19 cellular contexts compared by ENCODE assay signal in genomic region chr1:44827197-44828002, GRCh38. TPM values are rescaled to one million over a fixed set of nuclear protein-coding genes. Genes with fewer than 3 reads are reported as not detected.
A peak's percentile ranks its signal among the peaks of the same experiment; 100 is the strongest.
DNase-seq lines count a peak whose midpoint lies in the region; ATAC-seq, FAIRE-seq and TF ChIP-seq lines count a peak whose summit lies in the region.
"Had no signal": no experiment of that assay in that cellular context is flagged by ENCODE, and none has a peak within 500 bp of the region (broad histone marks: within the 10 kb centered on the region; RNA-seq: fewer than 3 reads in every experiment).

No MANE protein-coding gene starts in this region.

- intact Hi-C loops in K562 (cut with micrococcal nuclease): no loop called here

- no peak for TF ChIP-seq EP300 in K562 (IDR thresholded peaks at IDR 0.05; ENCODE audit: low read length)

- H3K9me2 ChIP-seq in GM23248 (ENCODE audit: insufficient read depth): no peaks in the 10 kb centered on the region

- H3K9me3 ChIP-seq in K562 (replicated peaks; ENCODE audit: control insufficient read depth, insufficient read depth, low read depth, low read length) (no peaks in the 10 kb centered on the region), GM23248 (ENCODE audit: low read depth) (no peaks in the 10 kb centered on the region)

- H3K27ac ChIP-seq in 22Rv1 (no peak overlapping the region), K562 (ENCODE audit: extremely low read depth, low read depth, low read length) (no peak overlapping the region), mesendoderm (ENCODE audit: low read depth, low read length) (no peak overlapping the region), GM23248 (no peak overlapping the region)

- H3K79me1 ChIP-seq in mesendoderm (ENCODE audit: low read length): no peaks in the 10 kb centered on the region

- H3K4me2 ChIP-seq in K562 (ENCODE audit: insufficient read depth, low read length) (no peak overlapping the region), mesendoderm (ENCODE audit: low read length) (no peak overlapping the region), GM23248 (ENCODE audit: unreplicated experiment) (no peak overlapping the region)

- H3K4me3 ChIP-seq in K562: no peak overlapping the region
- no peak overlapping the region for H3K4me3 ChIP-seq in mesendoderm (ENCODE audit: low read length)
- H3K4me3 ChIP-seq in GM23248: no peak overlapping the region
- H3K4me3 ChIP-seq: skin epidermis had no signal

- no peak for TF ChIP-seq POLR2A in K562 (conservative IDR thresholded peaks at IDR 0.05)

- no peak overlapping the region for H2BK5ac ChIP-seq in mesendoderm (ENCODE audit: low read length)

- no peaks in the 10 kb centered on the region for H3K9me1 ChIP-seq in K562 (ENCODE audit: control insufficient read depth, insufficient read depth, low read length)

- 0 out of 2 replicates have a peak, but pooled peaks have one; percentile 10 for TF ChIP-seq CTCF in 22Rv1 (IDR thresholded peaks at IDR 0.05)
- TF ChIP-seq CTCF in GM12873 (IDR thresholded peaks at IDR 0.05; ENCODE audit: insufficient read depth, low read depth, low read length, missing control alignments): peak; percentile 48
- peak; percentile 39 to 60 (median 44); a peak in 4 of 6 replicates for TF ChIP-seq CTCF in K562 (IDR thresholded peaks at IDR 0.05 in 2 of 3, conservative IDR thresholded peaks at IDR 0.05 in 1 of 3; ENCODE audit: insufficient read depth in 2 of 3, low read depth in 1 of 3, low read length in 3 of 3)

- H3K9ac ChIP-seq in K562 (ENCODE audit: insufficient read depth in 1 of 2, low read depth in 2 of 2, low read length in 2 of 2) (peak overlapping the region in 1 of 2 experiments; percentile 85; a peak in 2 of 4 replicates), mesendoderm (ENCODE audit: low read length) (no peak overlapping the region), GM23248 (no peak overlapping the region)

- no peak overlapping the region for H2BK15ac ChIP-seq in mesendoderm (replicated peaks; ENCODE audit: low read depth)

- H3K36me3 ChIP-seq in K562 (ENCODE audit: control insufficient read depth, insufficient read depth, low read length): no peaks in the 10 kb centered on the region
- H3K36me3 ChIP-seq in mesendoderm (ENCODE audit: control insufficient read depth, insufficient read depth, low read length): no peaks in the 10 kb centered on the region
- no peaks in the 10 kb centered on the region for H3K36me3 ChIP-seq in GM23248 (ENCODE audit: low read depth)

- H2BK120ac ChIP-seq in mesendoderm (ENCODE audit: low read depth, low read length): no peak overlapping the region

- H3K18ac ChIP-seq in mesendoderm (ENCODE audit: low read length): no peak overlapping the region

- no peak for TF ChIP-seq RAD21 in K562 (CRISPR knock-in tag; conservative IDR thresholded peaks at IDR 0.05 in 1 of 2, IDR thresholded peaks at IDR 0.05 in 1 of 2)

- 76% methylated on average over 28 of the region's 28 CpGs for WGBS in K562 (ENCODE audit: insufficient coverage, low coverage, missing lambda C conversion rate)
- no CpG with 5 or more reads among the region's 28 CpGs for WGBS in mesendoderm (ENCODE audit: extremely low coverage, insufficient coverage, low lambda C conversion rate)
- 91 to 92% methylated on average over 28 of the region's 28 CpGs for WGBS in GM23248 (ENCODE audit: low coverage in 1 of 2, low lambda C conversion rate in 2 of 2, missing lambda C conversion rate in 2 of 2), 2 experiments

- H2AK5ac ChIP-seq in mesendoderm (ENCODE audit: low read length): no peak overlapping the region

- CTCF ChIA-PET in K562 (lab: Yijun Ruan, JAX; ENCODE audit: low intra/inter-chr PET ratio): no interaction called here

- in situ Hi-C loops in K562 (cut with MboI): no loop called here
- in situ Hi-C loops in GM23248 (cut with MboI): loop anchor here (25.0 kb wide), 1 partner anchor 485 kb away; no protein-coding TSS in a partner anchor

- DNase-seq in K562 (ENCODE audit: extremely low read depth in 1 of 4, low spot score in 3 of 4) (peak in 3 of 4 experiments; percentile 38 to 55 (median 48)), mesendoderm (peak; percentile 56), GM23248 (no peak), NCI-H524 (lab: John Stamatoyannopoulos, UW) (no peak)
- DNase-seq in activated CD4-positive, CD25-positive, alpha-beta regulatory T cell (lab: John Stamatoyannopoulos, UW): no peak
- DNase-seq: activated gamma-delta T cell; Calu3; NCI-H1048; NCI-H2171; RPMI8226; stimulated activated naive CD4-positive, alpha-beta T cell had no signal

- peak overlapping the region; percentile 15 for H3K56ac ChIP-seq in mesendoderm (ENCODE audit: low read length)

- no peak for FAIRE-seq in K562 (lab: Jason Lieb, UNC)
- FAIRE-seq: islet of Langerhans had no signal

- H3K27me3 ChIP-seq in K562 (ENCODE audit: control insufficient read depth in 2 of 2, insufficient read depth in 2 of 2, low read length in 2 of 2): no peaks in the 10 kb centered on the region
- H3K27me3 ChIP-seq in mesendoderm (ENCODE audit: insufficient read depth, low read length, poor library complexity): no peaks in the 10 kb centered on the region
- H3K27me3 ChIP-seq in GM23248 (replicated peaks; ENCODE audit: insufficient read depth): no peaks in the 10 kb centered on the region

- H3K79me2 ChIP-seq in K562 (ENCODE audit: control insufficient read depth, insufficient read depth, low read length): no peaks in the 10 kb centered on the region
- H3K79me2 ChIP-seq in mesendoderm (ENCODE audit: control insufficient read depth, insufficient read depth, low read length): no peaks in the 10 kb centered on the region
- H3K79me2 ChIP-seq in GM23248 (ENCODE audit: insufficient read depth): no peaks in the 10 kb centered on the region

- no peak overlapping the region for H3K4ac ChIP-seq in mesendoderm (ENCODE audit: low read depth, low read length)

- H4K20me1 ChIP-seq in K562 (replicated peaks; ENCODE audit: control insufficient read depth, insufficient read depth, low read length) (no peaks in the 10 kb centered on the region), GM23248 (ENCODE audit: insufficient read depth) (no peaks in the 10 kb centered on the region)

- H3F3A ChIP-seq in GM23248 (ENCODE audit: insufficient read depth): no peaks in the 10 kb centered on the region

- ATAC-seq in K562: peak; percentile 36
- ATAC-seq in GM21786 (IDR thresholded peaks at IDR 0.05; ENCODE audit: unreplicated experiment): no peak

- BruUV-seq in K562 (replicated peaks; lab: Mats Ljungman, UMichigan): no TSS peak

- H4K8ac ChIP-seq in mesendoderm (ENCODE audit: low read depth, low read length): no peak overlapping the region

- POLR2A ChIA-PET in K562 (lab: Yijun Ruan, JAX): interaction anchor here (0.6 to 11.1 kb wide), 12 partner anchors 7 to 513 kb away, joined by 3 to 217 read pairs (median 4); partner anchors contain the start of genes MUTYH, PTCH2 and TOE1

- peaks cover 29 to 67% of the 10 kb centered on the region in 2 experiments for H3K4me1 ChIP-seq in K562 (replicated peaks in 1 of 2; ENCODE audit: control insufficient read depth in 2 of 2, insufficient read depth in 2 of 2, low read length in 2 of 2)
- H3K4me1 ChIP-seq in mesendoderm (ENCODE audit: control insufficient read depth, low read depth, low read length): no peaks in the 10 kb centered on the region
- no peaks in the 10 kb centered on the region for H3K4me1 ChIP-seq in GM23248 (ENCODE audit: insufficient read depth)

- H4K5ac ChIP-seq in mesendoderm (ENCODE audit: low read length): no peak overlapping the region

- H2AFZ ChIP-seq in K562 (ENCODE audit: low read depth, low read length) (peak overlapping the region; percentile 88), GM23248 (no peak overlapping the region)

- H3K23ac ChIP-seq in mesendoderm (ENCODE audit: low read length): no peak overlapping the region

RNA-seq across cellular contexts. Expression of gene PTCH2, which starts 15.7 kb away (rescaled TPM):
- 1.5 and 3.4 TPM in 2 replicates for total RNA-seq in K562 (2011; cell fraction: chromatin; rRNA removed; ENCODE audit: low replicate concordance)
- 1.3 and 1.8 TPM in 2 replicates for total RNA-seq in K562 (2011; cell fraction: nucleolus; rRNA removed)
- 1.6 and 2.1 TPM in 2 replicates for total RNA-seq in K562 (2011; cell fraction: nucleoplasm; rRNA removed)
- total RNA-seq in K562 (2014; rRNA removed) (0.16 TPM in 1 of 2 replicates, not detected in the other), K562 (2014; rRNA removed; fragmentation: Illumina TruSeq; extraction: Trizol) (16.8 and 20.5 TPM in 2 replicates), K562 (2015; rRNA removed; fragmentation: Illumina TruSeq; extraction: Trizol) (21.5 and 27.3 TPM in 2 replicates), K562 (2021) (3.0 TPM in 2 replicates)
- polyA plus RNA-seq in K562 (2011; rRNA removed) (0.25 and 0.51 TPM in 2 replicates), K562 (2014; fragmentation: Illumina TruSeq; extraction: Trizol) (0.33 and 0.35 TPM in 2 replicates), K562 (2014; fragmentation: Nextera tagmentation; extraction: Ambion mirVana) (under 1 TPM; 0.15 to 0.25 TPM), K562 (2014; rRNA removed) (0.39 and 0.64 TPM in 2 replicates), GM23248 (2016; fragmentation: Nextera tagmentation; extraction: Ambion mirVana) (0.05 and 0.11 TPM in 2 replicates)
- polyA plus RNA-seq in K562 (2011; cell fraction: cytosol; rRNA removed): 0.37 and 0.43 TPM in 2 replicates
- 2.4 and 3.4 TPM in 2 replicates for polyA plus RNA-seq in K562 (2011; cell fraction: nucleus; rRNA removed)
- polyA plus RNA-seq in K562 (2012): 0.40 and 0.87 TPM in 2 replicates
- polyA minus RNA-seq in K562 (2011; rRNA and poly(A)+ RNA removed): 0.14 and 0.21 TPM in 2 replicates
- 1.6 and 6.8 TPM in 2 replicates for polyA minus RNA-seq in K562 (2011; cell fraction: cytosol; rRNA and poly(A)+ RNA removed)
- 0.54 and 1.4 TPM in 2 replicates for polyA minus RNA-seq in K562 (2011; cell fraction: nucleus; rRNA and poly(A)+ RNA removed)
- polyA plus RNA-seq in mesendoderm (2013, experiment 1 of 2): 0.27 TPM
- 0.25 TPM for polyA plus RNA-seq in mesendoderm (2013, experiment 2 of 2)
- total RNA-seq in GM23248 (2014; rRNA removed; shearing (Covaris generic)): 0.11 and 0.13 TPM in 2 replicates

RNA-seq across cellular contexts. Expression of gene BTBD19, which starts 19.1 kb away (rescaled TPM):
- total RNA-seq in K562 (2011; cell fraction: chromatin; rRNA removed; ENCODE audit: low replicate concordance): 7.6 and 19.8 TPM in 2 replicates
- 8.9 and 14.7 TPM in 2 replicates for total RNA-seq in K562 (2011; cell fraction: nucleolus; rRNA removed)
- 8.6 and 18.8 TPM in 2 replicates for total RNA-seq in K562 (2011; cell fraction: nucleoplasm; rRNA removed)
- total RNA-seq in K562 (2014; rRNA removed) (0.73 and 1.5 TPM in 2 replicates), K562 (2014; rRNA removed; fragmentation: Illumina TruSeq; extraction: Trizol) (0.32 and 0.76 TPM in 2 replicates), K562 (2015; rRNA removed; fragmentation: Illumina TruSeq; extraction: Trizol) (0.41 and 0.72 TPM in 2 replicates), K562 (2021) (1.7 and 2.0 TPM in 2 replicates)
- polyA plus RNA-seq in K562 (2011; rRNA removed) (1.4 and 1.5 TPM in 2 replicates), K562 (2014; fragmentation: Illumina TruSeq; extraction: Trizol) (0.95 and 1.4 TPM in 2 replicates), K562 (2014; fragmentation: Nextera tagmentation; extraction: Ambion mirVana) (under 1 TPM; 0.22 to 0.38 TPM), K562 (2014; rRNA removed) (1.8 and 1.9 TPM in 2 replicates), GM23248 (2016; fragmentation: Nextera tagmentation; extraction: Ambion mirVana) (9.4 and 12.1 TPM in 2 replicates)
- polyA plus RNA-seq in K562 (2011; cell fraction: cytosol; rRNA removed): 0.86 and 1.3 TPM in 2 replicates
- polyA plus RNA-seq in K562 (2011; cell fraction: nucleus; rRNA removed): 5.9 and 14.9 TPM in 2 replicates
- polyA plus RNA-seq in K562 (2012): 1.6 and 2.0 TPM in 2 replicates
- polyA minus RNA-seq in K562 (2011; rRNA and poly(A)+ RNA removed): 0.75 and 1.1 TPM in 2 replicates
- 1.8 TPM in 1 of 2 replicates, not detected in the other for polyA minus RNA-seq in K562 (2011; cell fraction: cytosol; rRNA and poly(A)+ RNA removed)
- 4.9 and 5.0 TPM in 2 replicates for polyA minus RNA-seq in K562 (2011; cell fraction: nucleus; rRNA and poly(A)+ RNA removed)
- polyA plus RNA-seq in mesendoderm (2013, experiment 1 of 2): 0.95 TPM
- polyA plus RNA-seq in mesendoderm (2013, experiment 2 of 2): 0.85 TPM
- total RNA-seq in GM23248 (2014; rRNA removed; shearing (Covaris generic)): 8.0 and 12.0 TPM in 2 replicates

RNA-seq across cellular contexts. Expression of gene DYNLT4, which starts 20.2 kb away (rescaled TPM):
- total RNA-seq in K562 (2011; cell fraction: chromatin; rRNA removed; ENCODE audit: low replicate concordance): not detected in 2 replicates
- total RNA-seq in K562 (2011; cell fraction: nucleolus; rRNA removed): 0.83 and 2.2 TPM in 2 replicates
- total RNA-seq in K562 (2011; cell fraction: nucleoplasm; rRNA removed): 0.59 TPM in 1 of 2 replicates, not detected in the other
- total RNA-seq in K562 (2014; rRNA removed): 0.73 TPM in 1 of 2 replicates, not detected in the other
- total RNA-seq in K562 (2014; rRNA removed; fragmentation: Illumina TruSeq; extraction: Trizol): not detected in 2 replicates
- total RNA-seq in K562 (2015; rRNA removed; fragmentation: Illumina TruSeq; extraction: Trizol): not detected in 2 replicates
- 0.29 TPM in 1 of 2 replicates, not detected in the other for total RNA-seq in K562 (2021)
- 0.11 TPM in 1 of 2 replicates, not detected in the other for polyA plus RNA-seq in K562 (2011; rRNA removed)
- polyA plus RNA-seq in K562 (2011; cell fraction: cytosol; rRNA removed): 0.13 TPM in 1 of 2 replicates, not detected in the other
- 0.38 and 0.57 TPM in 2 replicates for polyA plus RNA-seq in K562 (2011; cell fraction: nucleus; rRNA removed)
- polyA plus RNA-seq in K562 (2012): 0.10 and 0.18 TPM in 2 replicates
- polyA plus RNA-seq in K562 (2014; fragmentation: Illumina TruSeq; extraction: Trizol): not detected in 2 replicates
- not detected for polyA plus RNA-seq in K562 (2014; fragmentation: Nextera tagmentation; extraction: Ambion mirVana)
- polyA plus RNA-seq in K562 (2014; rRNA removed): not detected in 2 replicates
- polyA minus RNA-seq in K562 (2011; rRNA and poly(A)+ RNA removed): not detected in 2 replicates
- not detected in 2 replicates for polyA minus RNA-seq in K562 (2011; cell fraction: cytosol; rRNA and poly(A)+ RNA removed)
- polyA minus RNA-seq in K562 (2011; cell fraction: nucleus; rRNA and poly(A)+ RNA removed): 0.44 and 0.54 TPM in 2 replicates
- polyA plus RNA-seq in mesendoderm (2013, experiment 1 of 2): not detected
- not detected for polyA plus RNA-seq in mesendoderm (2013, experiment 2 of 2)
- total RNA-seq in GM23248 (2014; rRNA removed; shearing (Covaris generic)): not detected in 2 replicates
- polyA plus RNA-seq in GM23248 (2016; fragmentation: Nextera tagmentation; extraction: Ambion mirVana): 0.52 and 0.59 TPM in 2 replicates
- total RNA-seq: mucosa of gallbladder, urinary bladder had no signal

RNA-seq across cellular contexts. Expression of gene PLK3, which starts 27.2 kb away (rescaled TPM):
- total RNA-seq in K562 (2011; cell fraction: chromatin; rRNA removed; ENCODE audit: low replicate concordance): 66.7 and 212 TPM in 2 replicates
- total RNA-seq in K562 (2011; cell fraction: nucleolus; rRNA removed): 133 and 170 TPM in 2 replicates
- total RNA-seq in K562 (2011; cell fraction: nucleoplasm; rRNA removed): 70.2 and 84.7 TPM in 2 replicates
- total RNA-seq in K562 (2014; rRNA removed) (15.3 and 17.4 TPM in 2 replicates), K562 (2014; rRNA removed; fragmentation: Illumina TruSeq; extraction: Trizol) (5.2 and 6.6 TPM in 2 replicates), K562 (2015; rRNA removed; fragmentation: Illumina TruSeq; extraction: Trizol) (5.8 and 7.7 TPM in 2 replicates), K562 (2021) (17.9 and 19.3 TPM in 2 replicates)
- polyA plus RNA-seq in K562 (2011; rRNA removed) (11.0 and 15.5 TPM in 2 replicates), K562 (2014; fragmentation: Illumina TruSeq; extraction: Trizol) (12.2 and 14.0 TPM in 2 replicates), K562 (2014; fragmentation: Nextera tagmentation; extraction: Ambion mirVana) (1 to 10 TPM in 1 of 2 experiments, under 1 TPM in 1; 0.52 to 1.9 TPM), K562 (2014; rRNA removed) (22.7 and 24.2 TPM in 2 replicates), GM23248 (2016; fragmentation: Nextera tagmentation; extraction: Ambion mirVana) (29.8 and 30.2 TPM in 2 replicates)
- 14.0 and 19.5 TPM in 2 replicates for polyA plus RNA-seq in K562 (2011; cell fraction: cytosol; rRNA removed)
- polyA plus RNA-seq in K562 (2011; cell fraction: nucleus; rRNA removed): 73.9 and 132 TPM in 2 replicates
- 10.1 and 18.5 TPM in 2 replicates for polyA plus RNA-seq in K562 (2012)
- polyA minus RNA-seq in K562 (2011; rRNA and poly(A)+ RNA removed): 5.5 and 7.4 TPM in 2 replicates
- polyA minus RNA-seq in K562 (2011; cell fraction: cytosol; rRNA and poly(A)+ RNA removed): 7.5 and 8.9 TPM in 2 replicates
- 34.8 and 42.1 TPM in 2 replicates for polyA minus RNA-seq in K562 (2011; cell fraction: nucleus; rRNA and poly(A)+ RNA removed)
- polyA plus RNA-seq in mesendoderm (2013, experiment 1 of 2): 6.3 TPM
- 6.2 TPM for polyA plus RNA-seq in mesendoderm (2013, experiment 2 of 2)
- total RNA-seq in GM23248 (2014; rRNA removed; shearing (Covaris generic)): 28.5 and 30.7 TPM in 2 replicates

RNA-seq across cellular contexts. Expression of gene BEST4, which starts 39.4 kb away (rescaled TPM):
- 0.23 TPM in 1 of 2 replicates, not detected in the other for total RNA-seq in K562 (2011; cell fraction: chromatin; rRNA removed; ENCODE audit: low replicate concordance)
- total RNA-seq in K562 (2011; cell fraction: nucleolus; rRNA removed): not detected in 2 replicates
- 0.38 TPM in 1 of 2 replicates, not detected in the other for total RNA-seq in K562 (2011; cell fraction: nucleoplasm; rRNA removed)
- total RNA-seq in K562 (2014; rRNA removed) (not detected in 2 replicates), K562 (2014; rRNA removed; fragmentation: Illumina TruSeq; extraction: Trizol) (not detected in 2 replicates), K562 (2015; rRNA removed; fragmentation: Illumina TruSeq; extraction: Trizol) (not detected in 2 replicates), K562 (2021) (not detected in 2 replicates)
- polyA plus RNA-seq in K562 (2011; rRNA removed) (0.05 and 0.07 TPM in 2 replicates), K562 (2014; fragmentation: Illumina TruSeq; extraction: Trizol) (not detected in 2 replicates), K562 (2014; fragmentation: Nextera tagmentation; extraction: Ambion mirVana) (not detected), K562 (2014; rRNA removed) (0.11 TPM in 1 of 2 replicates, not detected in the other), GM23248 (2016; fragmentation: Nextera tagmentation; extraction: Ambion mirVana) (0.30 and 0.31 TPM in 2 replicates)
- 0.07 and 0.13 TPM in 2 replicates for polyA plus RNA-seq in K562 (2011; cell fraction: cytosol; rRNA removed)
- 0.24 and 0.60 TPM in 2 replicates for polyA plus RNA-seq in K562 (2011; cell fraction: nucleus; rRNA removed)
- 0.04 and 0.06 TPM in 2 replicates for polyA plus RNA-seq in K562 (2012)
- not detected in 2 replicates for polyA minus RNA-seq in K562 (2011; rRNA and poly(A)+ RNA removed)
- polyA minus RNA-seq in K562 (2011; cell fraction: cytosol; rRNA and poly(A)+ RNA removed): not detected in 2 replicates
- polyA minus RNA-seq in K562 (2011; cell fraction: nucleus; rRNA and poly(A)+ RNA removed): not detected in 2 replicates
- polyA plus RNA-seq in mesendoderm (2013, experiment 1 of 2): 0.56 TPM
- polyA plus RNA-seq in mesendoderm (2013, experiment 2 of 2): 0.55 TPM
- 0.32 and 0.76 TPM in 2 replicates for total RNA-seq in GM23248 (2014; rRNA removed; shearing (Covaris generic))
- total RNA-seq: glomerular endothelial cell, urinary bladder had no signal

Comparison
In these comparisons a context has a peak if more than half of its experiments do, and no peak if none do; other contexts are left out.
1. DNase-seq: peak in K562 (3 of 4) and mesendoderm (single experiment); none in activated CD4-positive, CD25-positive, alpha-beta regulatory T cell (0 of 4), GM23248 (single experiment) and NCI-H524 (0 of 2).
2. Peak in every context shown above with its lines, with median percentiles within 50 percentile points of each other: CTCF ChIP-seq.